Comparison of ENCODE assay signal across 30 cellular contexts in the genomic region with DNA sequence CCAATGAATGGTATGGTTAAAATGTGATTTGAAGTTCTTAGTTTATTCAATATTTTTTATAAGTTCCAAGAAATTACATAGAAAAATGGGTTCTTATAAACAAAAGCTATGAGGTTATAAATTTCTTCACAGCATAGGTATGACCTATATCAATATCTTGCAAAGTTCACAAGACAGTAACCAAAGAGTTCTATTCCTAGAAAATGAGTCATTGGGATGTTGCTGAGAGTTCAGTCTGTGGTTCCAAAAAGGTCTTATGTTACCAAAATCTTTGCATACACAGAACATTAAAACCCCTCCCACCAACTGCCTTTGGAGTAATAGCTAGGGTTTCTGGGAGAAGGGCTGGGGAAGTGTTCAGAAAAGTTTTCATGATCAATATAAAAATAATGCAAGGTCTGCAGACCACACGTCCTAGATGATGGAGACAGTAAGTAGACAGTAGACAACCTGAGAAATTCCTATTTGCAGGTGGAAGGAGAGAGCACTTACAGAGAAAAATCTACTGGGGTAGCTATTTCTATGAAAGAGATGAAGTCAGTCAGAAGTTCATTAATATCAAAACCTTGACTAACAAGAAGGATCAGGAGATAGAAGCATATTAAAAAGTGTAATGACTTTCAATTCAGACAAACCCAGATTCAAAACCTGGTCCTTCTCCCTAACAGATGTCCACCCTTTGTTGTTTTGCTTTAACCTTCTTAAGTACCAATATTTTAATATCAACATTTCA.
"Had no signal": no experiment of that assay in that cellular context is flagged by ENCODE, and none has a peak within 500 bp of the region (broad histone marks: within the 10 kb centered on the region; RNA-seq: fewer than 3 reads in every experiment).

No MANE protein-coding gene starts in this region.

- H3K9me3 Mint-ChIP-seq: activated CD4-positive, alpha-beta T cell treated with anti-CD3 and anti-CD28 coated beads, Interleukin-2, amount 10 ng/mL, durations not matched to agents 24 days and 14 days; activated T-cell treated with anti-CD3 and anti-CD28 coated beads, Interleukin-2, amount 50 U/mL, for 24 hours had no signal

- H3K27ac Mint-ChIP-seq: activated CD4-positive, alpha-beta T cell treated with anti-CD3 and anti-CD28 coated beads, Interleukin-2, amount 10 ng/mL, durations not matched to agents 24 days and 14 days; activated T-cell treated with anti-CD3 and anti-CD28 coated beads, Interleukin-2, amount 50 U/mL, for 24 hours; naive thymus-derived CD8-positive, alpha-beta T cell; neural progenitor cell; T-helper 17 cell had no signal

- H3K9ac ChIP-seq: neural progenitor cell, parathyroid adenoma had no signal

- H3K36me3 ChIP-seq: adrenal gland, cardiac muscle cell, colonic mucosa, left lung, lower lobe of right lung, neural progenitor cell, right atrium auricular region, spleen, thoracic aorta, WERI-Rb-1 had no signal

- H3K4me2 ChIP-seq: neural progenitor cell had no signal

- H3K36me3 Mint-ChIP-seq: naive thymus-derived CD8-positive, alpha-beta T cell; neural progenitor cell had no signal

- H3K4me1 Mint-ChIP-seq: neural progenitor cell, T-helper 17 cell had no signal

- H3K27me3 Mint-ChIP-seq: activated CD4-positive, alpha-beta T cell treated with anti-CD3 and anti-CD28 coated beads, Interleukin-2, amount 10 ng/mL, durations not matched to agents 24 days and 14 days; activated T-cell treated with anti-CD3 and anti-CD28 coated beads, Interleukin-2, amount 50 U/mL, for 24 hours; T-helper 17 cell had no signal

- H3K4me3 Mint-ChIP-seq: activated CD4-positive, alpha-beta T cell treated with anti-CD3 and anti-CD28 coated beads, Interleukin-2, amount 10 ng/mL, durations not matched to agents 24 days and 14 days; activated T-cell treated with anti-CD3 and anti-CD28 coated beads, Interleukin-2, amount 50 U/mL, for 24 hours; naive thymus-derived CD8-positive, alpha-beta T cell; neural progenitor cell; T-helper 17 cell had no signal

- H3K27me3 ChIP-seq: adrenal gland, body of pancreas, cardiac muscle cell, colonic mucosa, left lung, neural progenitor cell, right atrium auricular region, spleen had no signal

- H3K9me3 ChIP-seq: adrenal gland, body of pancreas, colonic mucosa, lower lobe of right lung, right atrium auricular region, thoracic aorta had no signal

- DNase-seq: activated CD4-positive, alpha-beta T cell treated with anti-CD3 and anti-CD28 coated beads, Interleukin-2, amount 10 ng/mL, durations not matched to agents 24 days and 14 days; activated CD8-positive, alpha-beta memory T cell treated with anti-CD3 and anti-CD28 coated beads, Interleukin-2, amount 50 U/mL, for 48 hours; activated gamma-delta T cell treated with Interleukin-2 at 50 U/mL for 16 hours; activated naive CD4-positive, alpha-beta T cell treated with anti-CD3 and anti-CD28 coated beads, Interleukin-2, amount 50 U/mL, for 16 hours; activated T-cell treated with anti-CD3 and anti-CD28 coated beads, Interleukin-2, amount 50 U/mL, for 24 hours; adrenal gland; aorta; body of pancreas; cerebellar nuclear complex; colonic mucosa; effector CD8-positive, alpha-beta T cell; glutamatergic neuron; left lung; lower lobe of right lung; mesenchymal stem cell; naive thymus-derived CD8-positive, alpha-beta T cell; occipital lobe; spleen; stimulated activated naive CD4-positive, alpha-beta T cell treated with Interleukin-2 at 50 U/mL for 16 hours; T-helper 17 cell; T1000; trophoblast cell; WERI-Rb-1 had no signal

- H3K27ac ChIP-seq: adrenal gland, body of pancreas, cardiac muscle cell, colonic mucosa, epithelial cell of prostate, left lung, lower lobe of right lung, neural progenitor cell, parathyroid adenoma, right atrium auricular region, spleen, thoracic aorta, WERI-Rb-1 had no signal

- H3K4me3 ChIP-seq: adrenal gland, body of pancreas, cardiac muscle cell, colonic mucosa, left lung, lower lobe of right lung, neural progenitor cell, right atrium auricular region, spleen, thoracic aorta had no signal

- H3K4me1 ChIP-seq: adrenal gland, body of pancreas, colonic mucosa, left lung, lower lobe of right lung, neural progenitor cell, parathyroid adenoma, right atrium auricular region, spleen had no signal

- ATAC-seq: activated CD4-positive, CD25-positive, alpha-beta regulatory T cell treated with anti-CD3 and anti-CD28 coated beads, Interleukin-2, amount 50 U/mL, for 24 hours; body of pancreas; left lung; lower lobe of right lung; naive thymus-derived CD8-positive, alpha-beta T cell; T-helper 17 cell had no signal

- H3K79me2 ChIP-seq: parathyroid adenoma had no signal

- H2AFZ ChIP-seq: neural progenitor cell, parathyroid adenoma had no signal
